In genomic region chr9:103991001-103991400, GRCh38 we compare ENCODE assay signal across 30 cellular contexts.
"Had no signal": no experiment of that assay in that cellular context is flagged by ENCODE, and none has a peak within 500 bp of the region (broad histone marks: within the 10 kb centered on the region; RNA-seq: fewer than 3 reads in every experiment).

No MANE protein-coding gene starts in this region.

- H2AFZ ChIP-seq: hepatocyte had no signal

- H3K4me1 ChIP-seq: ascending aorta, colonic mucosa, pancreas, prostate gland, uterus had no signal

- H3K27ac Mint-ChIP-seq: activated B cell treated with CpG ODN at 0.5 μM for 24 hours; activated naive CD4-positive, alpha-beta T cell treated with anti-CD3 and anti-CD28 coated beads, Interleukin-2, amount 10 ng/mL, durations not matched to agents 7 days and 5 days; activated naive CD8-positive, alpha-beta T cell treated with anti-CD3 and anti-CD28 coated beads, Interleukin-2, amount 10 ng/mL, durations not matched to agents 7 days and 5 days; brain; mesothelial cell of epicardium; stimulated activated naive CD8-positive, alpha-beta T cell treated with anti-CD3 and anti-CD28 coated beads, Interleukin-15, Interleukin-2, amounts not matched to agents 100 ng/mL and 50 ng/mL, for 24 hours; type B pancreatic cell had no signal

- H3K36me3 Mint-ChIP-seq: activated naive CD4-positive, alpha-beta T cell treated with anti-CD3 and anti-CD28 coated beads, Interleukin-2, amount 10 ng/mL, durations not matched to agents 7 days and 5 days; activated naive CD8-positive, alpha-beta T cell treated with anti-CD3 and anti-CD28 coated beads, Interleukin-2, amount 10 ng/mL, durations not matched to agents 7 days and 5 days; brain; mesothelial cell of epicardium; naive B cell; type B pancreatic cell had no signal

- H3K27me3 Mint-ChIP-seq: activated B cell treated with CpG ODN at 0.5 μM for 24 hours; activated naive CD4-positive, alpha-beta T cell treated with anti-CD3 and anti-CD28 coated beads, Interleukin-2, amount 10 ng/mL, durations not matched to agents 7 days and 5 days; activated naive CD8-positive, alpha-beta T cell treated with anti-CD3 and anti-CD28 coated beads, Interleukin-2, amount 10 ng/mL, durations not matched to agents 7 days and 5 days; brain; naive B cell; stimulated activated naive CD8-positive, alpha-beta T cell treated with anti-CD3 and anti-CD28 coated beads, Interleukin-15, Interleukin-2, amounts not matched to agents 100 ng/mL and 50 ng/mL, for 24 hours; type B pancreatic cell had no signal

- H3K4me1 Mint-ChIP-seq: activated B cell treated with CpG ODN at 0.5 μM for 24 hours; activated naive CD4-positive, alpha-beta T cell treated with anti-CD3 and anti-CD28 coated beads, Interleukin-2, amount 10 ng/mL, durations not matched to agents 7 days and 5 days; activated naive CD8-positive, alpha-beta T cell treated with anti-CD3 and anti-CD28 coated beads, Interleukin-2, amount 10 ng/mL, durations not matched to agents 7 days and 5 days; brain; mesothelial cell of epicardium; naive B cell had no signal

- H3K4me3 Mint-ChIP-seq: activated B cell treated with CpG ODN at 0.5 μM for 24 hours; activated naive CD4-positive, alpha-beta T cell treated with anti-CD3 and anti-CD28 coated beads, Interleukin-2, amount 10 ng/mL, durations not matched to agents 7 days and 5 days; activated naive CD8-positive, alpha-beta T cell treated with anti-CD3 and anti-CD28 coated beads, Interleukin-2, amount 10 ng/mL, durations not matched to agents 7 days and 5 days; brain; mesothelial cell of epicardium; naive B cell; stimulated activated naive CD8-positive, alpha-beta T cell treated with anti-CD3 and anti-CD28 coated beads, Interleukin-15, Interleukin-2, amounts not matched to agents 100 ng/mL and 50 ng/mL, for 24 hours; type B pancreatic cell had no signal

- H3K36me3 ChIP-seq: ascending aorta, cardiac muscle cell, colonic mucosa, pancreas, prostate gland, uterus had no signal

- H3K4me2 ChIP-seq: hepatocyte had no signal

- ATAC-seq: left cardiac atrium, pancreas, sciatic nerve had no signal

- H3K27ac ChIP-seq: ascending aorta, cardiac muscle cell, colonic mucosa, hepatocyte, pancreas, prostate gland, skin epidermis, uterus had no signal

- H3K79me2 ChIP-seq: hepatocyte had no signal

- H3K27me3 ChIP-seq: ascending aorta, cardiac muscle cell, colonic mucosa, hepatocyte, pancreas, uterus had no signal

- H3K4me3 ChIP-seq: ascending aorta, cardiac muscle cell, colonic mucosa, hepatocyte, pancreas, prostate gland, skin epidermis, uterus had no signal

- H3K9me3 Mint-ChIP-seq: activated B cell treated with CpG ODN at 0.5 μM for 24 hours; activated naive CD4-positive, alpha-beta T cell treated with anti-CD3 and anti-CD28 coated beads, Interleukin-2, amount 10 ng/mL, durations not matched to agents 7 days and 5 days; mesothelial cell of epicardium; naive B cell; stimulated activated naive CD8-positive, alpha-beta T cell treated with anti-CD3 and anti-CD28 coated beads, Interleukin-15, Interleukin-2, amounts not matched to agents 100 ng/mL and 50 ng/mL, for 24 hours; type B pancreatic cell had no signal

- DNase-seq: activated B cell treated with CpG ODN at 0.5 μM for 24 hours; activated CD4-positive, alpha-beta T cell treated with anti-CD3 and anti-CD28 coated beads, Interleukin-2, amount 50 U/mL, for 1 hour; activated effector memory CD4-positive, alpha-beta T cell treated with Interleukin-2 at 50 U/mL for 16 hours; activated naive CD4-positive, alpha-beta T cell treated with anti-CD3 and anti-CD28 coated beads, Interleukin-2, amount 10 ng/mL, durations not matched to agents 7 days and 5 days; activated naive CD8-positive, alpha-beta T cell treated with anti-CD3 and anti-CD28 coated beads, Interleukin-2, amount 10 ng/mL, durations not matched to agents 7 days and 5 days; activated T-cell treated with anti-CD3 and anti-CD28 coated beads, Interleukin-2, amount 50 U/mL, for 1 hour; cerebellar nuclear complex; colonic mucosa; effector CD8-positive, alpha-beta T cell; glutamatergic neuron; left cardiac atrium; naive B cell; nucleus accumbens; pancreas; retina; stimulated activated CD4-positive, alpha-beta T cell treated with anti-CD3 and anti-CD28 coated beads, Interleukin-12 subunit alpha, Interleukin-12 subunit beta, amount 100 ng/mL, for 4 hours; stimulated activated CD4-positive, alpha-beta T cell treated with anti-CD3 and anti-CD28 coated beads, Interleukin-4, amount 100 ng/mL, for 1 hour; substantia nigra; SW 1271; uterus had no signal
